ENCODE assay signal across 11 cellular contexts in the genomic region with DNA sequence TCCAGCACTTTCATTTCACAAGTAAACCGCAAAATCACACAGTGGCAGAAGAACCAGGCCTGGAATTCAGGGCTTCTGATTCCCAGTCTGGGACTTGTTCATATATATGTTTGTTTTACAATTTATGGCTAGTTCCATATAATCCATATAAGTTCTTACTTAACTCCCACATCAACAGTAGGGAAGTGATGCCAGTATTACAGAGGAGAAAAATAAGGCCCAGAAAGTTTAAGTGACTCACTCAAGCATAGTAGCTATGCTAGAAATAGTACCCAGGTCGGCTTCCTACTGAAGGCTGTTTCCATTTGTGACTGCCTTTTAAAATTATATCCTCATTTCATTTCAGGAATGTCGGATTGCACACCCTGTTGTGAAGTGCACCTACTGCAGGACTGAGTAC. TPM values are rescaled to one million over a fixed set of nuclear protein-coding genes. Genes with fewer than 3 reads are reported as not detected.
DNase-seq lines count a peak whose midpoint lies in the region; ATAC-seq and TF ChIP-seq lines count a peak whose summit lies in the region.
"Had no signal": no experiment of that assay in that cellular context is flagged by ENCODE, and none has a peak within 500 bp of the region (broad histone marks: within the 10 kb centered on the region; RNA-seq: fewer than 3 reads in every experiment).

No MANE protein-coding gene starts in this region.

- peaks cover 4% of the 10 kb centered on the region for H3K27me3 Mint-ChIP-seq in activated naive CD4-positive, alpha-beta T cell treated with anti-CD3 and anti-CD28 coated beads, Interleukin-2, amount 10 ng/mL, durations not matched to agents 7 days and 5 days

- no peak for TF ChIP-seq EP300 in stomach (IDR thresholded peaks at IDR 0.05)

- TF ChIP-seq POLR2A in stomach (IDR thresholded peaks at IDR 0.05), result no peak

- H3K9me3 ChIP-seq in SJCRH30 (replicated peaks) (no peaks in the 10 kb centered on the region), stomach (no peaks in the 10 kb centered on the region)

- WGBS in stomach, 5 donors, result 64 to 80% (median 74%) methylated on average over 3 of the region's 3 CpGs

- H3K27me3 ChIP-seq in SJCRH30 (no peaks in the 10 kb centered on the region), stomach (no peaks in the 10 kb centered on the region)

- H3K27ac ChIP-seq in SJCRH30, result no peak overlapping the region
- H3K27ac ChIP-seq in stomach, result peak overlapping the region in 2 of 5 donors; percentile 88 to 93

- no peak overlapping the region for H3K27ac Mint-ChIP-seq in activated naive CD4-positive, alpha-beta T cell treated with anti-CD3 and anti-CD28 coated beads, Interleukin-2, amount 10 ng/mL, durations not matched to agents 7 days and 5 days

- no peak for TF ChIP-seq CTCF in stomach (IDR thresholded peaks at IDR 0.05)

- no peak for ATAC-seq in HG02588 (IDR thresholded peaks at IDR 0.05; ENCODE audit: unreplicated experiment)
- ATAC-seq: left colon had no signal

- CTCF ChIA-PET in activated naive CD4-positive, alpha-beta T cell treated with anti-CD3 and anti-CD28 coated beads, Interleukin-2, amount 10 ng/mL, durations not matched to agents 7 days and 5 days (lab: Charles Lee), result interaction anchor here (1.1 kb wide), 1 partner anchor 10 kb away, joined by 3 read pairs; no protein-coding TSS in a partner anchor

- H3K4me3 ChIP-seq in SJCRH30 (peak overlapping the region; percentile 85), stomach (peak overlapping the region in 3 of 4 donors; percentile 67 to 98 (median 95))

- peaks cover 26% of the 10 kb centered on the region for H3K4me1 Mint-ChIP-seq in activated naive CD4-positive, alpha-beta T cell treated with anti-CD3 and anti-CD28 coated beads, Interleukin-2, amount 10 ng/mL, durations not matched to agents 7 days and 5 days

- H3K36me3 ChIP-seq in SJCRH30 (no peaks in the 10 kb centered on the region), stomach (peaks cover 4 to 41% (median 36%) of the 10 kb centered on the region in 4 donors)

- H3K4me3 Mint-ChIP-seq in activated naive CD4-positive, alpha-beta T cell treated with anti-CD3 and anti-CD28 coated beads, Interleukin-2, amount 10 ng/mL, durations not matched to agents 7 days and 5 days, result peak overlapping the region; percentile 79

- intact Hi-C loops in stomach (cut with DNase I; ENCODE audit: low total_unique reads), result loop anchor here (10.0 kb wide), 1 partner anchor 62 kb away; no protein-coding TSS in a partner anchor

- no peaks in the 10 kb centered on the region for H3K9me3 Mint-ChIP-seq in activated naive CD4-positive, alpha-beta T cell treated with anti-CD3 and anti-CD28 coated beads, Interleukin-2, amount 10 ng/mL, durations not matched to agents 7 days and 5 days

- DNase-seq in activated naive CD4-positive, alpha-beta T cell treated with anti-CD3 and anti-CD28 coated beads, Interleukin-2, amount 10 ng/mL, durations not matched to agents 7 days and 5 days, result no peak
- no peak for DNase-seq in activated naive CD4-positive, alpha-beta T cell treated with anti-CD3 and anti-CD28 coated beads, Interleukin-2, amount 50 U/mL, for 16 hours
- DNase-seq in SJCRH30 (no peak), fibroblast of peridontal ligament (ENCODE audit: extremely low read depth) (peak; percentile 63), stomach (no peak), NCI-H1417 treated with DMSO at 0.1 percent for 48 hours (lab: John Stamatoyannopoulos, UW) (no peak), SHP77 treated with DMSO at 0.1 percent for 48 hours (lab: John Stamatoyannopoulos, UW) (no peak)
- DNase-seq: COR-L47, left colon, NCI-H226 had no signal

- H3K4me1 ChIP-seq in SJCRH30 (peaks cover 12% of the 10 kb centered on the region), stomach (peaks cover 15 to 40% (median 22%) of the 10 kb centered on the region in 4 donors)

- H3K36me3 Mint-ChIP-seq in activated naive CD4-positive, alpha-beta T cell treated with anti-CD3 and anti-CD28 coated beads, Interleukin-2, amount 10 ng/mL, durations not matched to agents 7 days and 5 days, result peaks cover 20% of the 10 kb centered on the region

RNA-seq across cellular contexts. Expression of a gene that starts 1.4 kb away (rescaled TPM):
- total RNA-seq in SJCRH30 (2014; rRNA removed; shearing (Covaris generic)), result 8.4 and 13.0 TPM in 2 replicates
- total RNA-seq in stomach, result 100 to 1,000 TPM in 1 of 5 donors, 10 to 100 TPM in 4; 11.2 to 125 (median 18.5) TPM
- 1 to 10 TPM; 3.7 to 7.8 (median 4.0) TPM for polyA plus RNA-seq in stomach

RNA-seq across cellular contexts. Expression of a gene that starts 45.9 kb away (rescaled TPM):
- 28.1 and 30.9 TPM in 2 replicates for total RNA-seq in SJCRH30 (2014; rRNA removed; shearing (Covaris generic))
- total RNA-seq in stomach, result 100 to 1,000 TPM in 2 of 5 donors, 10 to 100 TPM in 3; 10.7 to 312 (median 94.2) TPM
- 100 to 1,000 TPM in 1 of 3 donors, 10 to 100 TPM in 2; 22.2 to 117 (median 84.2) TPM for polyA plus RNA-seq in stomach

RNA-seq across cellular contexts. Expression of a gene that starts 55.1 kb away (rescaled TPM):
- 5.8 and 6.8 TPM in 2 replicates for total RNA-seq in SJCRH30 (2014; rRNA removed; shearing (Covaris generic))
- 10 to 100 TPM in 3 of 5 donors, 1 to 10 TPM in 1, not detected in 1; 6.1 to 65.2 (median 34.3) TPM for total RNA-seq in stomach
- 10 to 100 TPM; 13.4 to 95.2 (median 40.0) TPM for polyA plus RNA-seq in stomach
